In genomic region chr6:167337675-167338449, GRCh38 we compare ENCODE assay signal across 28 cellular contexts. TPM values are rescaled to one million over a fixed set of nuclear protein-coding genes. Genes with fewer than 3 reads are reported as not detected.
"Had no signal": no experiment of that assay in that cellular context is flagged by ENCODE, and none has a peak within 500 bp of the region (broad histone marks: within the 10 kb centered on the region; RNA-seq: fewer than 3 reads in every experiment).

No MANE protein-coding gene starts in this region.

- H3K27me3 ChIP-seq: adrenal gland, SJSA1 had no signal

- H3K27ac Mint-ChIP-seq: activated CD8-positive, alpha-beta T cell treated with anti-CD3 and anti-CD28 coated beads for 36 hours; activated naive CD8-positive, alpha-beta T cell treated with anti-CD3 and anti-CD28 coated beads, Interleukin-2, amount 10 ng/mL, durations not matched to agents 7 days and 5 days; activated T-cell treated with anti-CD3 and anti-CD28 coated beads, Interleukin-2, amount 50 U/mL, for 72 hours; T-helper 1 cell treated with Interleukin-12 subunit alpha and Interleukin-12 subunit beta and Interleukin-4 antibody, amounts not matched to agents 30 μg/mL and 1 μg/mL, for 36 hours had no signal

- H3K9me3 ChIP-seq: adrenal gland, SJSA1 had no signal

- ATAC-seq: activated CD4-positive, CD25-positive, alpha-beta regulatory T cell treated with anti-CD3 and anti-CD28 coated beads, Interleukin-2, amount 50 U/mL, for 24 hours; activated CD8-positive, alpha-beta T cell treated with anti-CD3 and anti-CD28 coated beads for 36 hours; activated T-cell treated with anti-CD3 and anti-CD28 coated beads, Interleukin-2, amount 50 U/mL, for 72 hours; Panc1; SK-N-SH treated with all-trans-retinoic acid at 6 μM for 48 hours had no signal

- H3K4me1 ChIP-seq: adrenal gland had no signal

- H3K4me3 ChIP-seq: adrenal gland, SJSA1 had no signal

- H3K9me3 Mint-ChIP-seq: activated CD8-positive, alpha-beta T cell treated with anti-CD3 and anti-CD28 coated beads for 36 hours; activated naive CD8-positive, alpha-beta T cell treated with anti-CD3 and anti-CD28 coated beads, Interleukin-2, amount 10 ng/mL, durations not matched to agents 7 days and 5 days; T-helper 1 cell treated with Interleukin-12 subunit alpha and Interleukin-12 subunit beta and Interleukin-4 antibody, amounts not matched to agents 30 μg/mL and 1 μg/mL, for 36 hours had no signal

- H3K4me3 Mint-ChIP-seq: activated CD8-positive, alpha-beta T cell treated with anti-CD3 and anti-CD28 coated beads for 36 hours; activated naive CD8-positive, alpha-beta T cell treated with anti-CD3 and anti-CD28 coated beads, Interleukin-2, amount 10 ng/mL, durations not matched to agents 7 days and 5 days; activated T-cell treated with anti-CD3 and anti-CD28 coated beads, Interleukin-2, amount 50 U/mL, for 72 hours; T-helper 1 cell treated with Interleukin-12 subunit alpha and Interleukin-12 subunit beta and Interleukin-4 antibody, amounts not matched to agents 30 μg/mL and 1 μg/mL, for 36 hours had no signal

- H3K27ac ChIP-seq: adrenal gland, SJSA1 had no signal

- H3K36me3 ChIP-seq: adrenal gland, SJSA1 had no signal

- H3K4me1 Mint-ChIP-seq: activated naive CD8-positive, alpha-beta T cell treated with anti-CD3 and anti-CD28 coated beads, Interleukin-2, amount 10 ng/mL, durations not matched to agents 7 days and 5 days had no signal

- H3K36me3 Mint-ChIP-seq: activated naive CD8-positive, alpha-beta T cell treated with anti-CD3 and anti-CD28 coated beads, Interleukin-2, amount 10 ng/mL, durations not matched to agents 7 days and 5 days had no signal

- DNase-seq: activated CD4-positive, alpha-beta T cell treated with anti-CD3 and anti-CD28 coated beads for 4 hours; activated CD8-positive, alpha-beta memory T cell treated with anti-CD3 and anti-CD28 coated beads, Interleukin-2, amount 50 U/mL, for 4 hours; activated CD8-positive, alpha-beta T cell treated with anti-CD3 and anti-CD28 coated beads for 36 hours; activated naive CD4-positive, alpha-beta T cell treated with anti-CD3 and anti-CD28 coated beads, Interleukin-2, amount 50 U/mL, for 16 hours; activated naive CD8-positive, alpha-beta T cell treated with anti-CD3 and anti-CD28 coated beads, Interleukin-2, amount 10 ng/mL, durations not matched to agents 7 days and 5 days; activated T-cell treated with anti-CD3 and anti-CD28 coated beads, Interleukin-2, amount 50 U/mL, for 72 hours; adrenal gland; anterior cingulate cortex; caudate nucleus; NCI-H1092; NCI-H1417 treated with DMSO at 0.1 percent for 48 hours; NCI-H1694; NCI-H2029; NCI-H2107; NCI-H510A; NCI-H526 treated with DMSO at 0.1 percent for 48 hours; NCI-H82; OCI-M1; RPMI8226; SHP77; SW 1271 had no signal

RNA-seq across cellular contexts. Expression of gene TTLL2, which starts 13.0 kb away (rescaled TPM):
- total RNA-seq: activated CD8-positive, alpha-beta T cell treated with anti-CD3 and anti-CD28 coated beads for 36 hours; activated naive CD8-positive, alpha-beta T cell treated with anti-CD3 and anti-CD28 coated beads, Interleukin-2, amount 10 ng/mL, durations not matched to agents 7 days and 5 days; activated T-cell treated with anti-CD3 and anti-CD28 coated beads, Interleukin-2, amount 50 U/mL, for 72 hours; adrenal gland; cerebellum; MCF 10A; SJSA1 had no signal
- polyA plus RNA-seq: adrenal gland had no signal

RNA-seq across cellular contexts. Expression of gene UNC93A, which starts 46.7 kb away (rescaled TPM):
- total RNA-seq: activated CD8-positive, alpha-beta T cell treated with anti-CD3 and anti-CD28 coated beads for 36 hours; activated naive CD8-positive, alpha-beta T cell treated with anti-CD3 and anti-CD28 coated beads, Interleukin-2, amount 10 ng/mL, durations not matched to agents 7 days and 5 days; activated T-cell treated with anti-CD3 and anti-CD28 coated beads, Interleukin-2, amount 50 U/mL, for 72 hours; adrenal gland; cerebellum; MCF 10A; SJSA1 had no signal
- polyA plus RNA-seq: adrenal gland had no signal
